ENCODE assay signal across 10 cellular contexts in the genomic region with DNA sequence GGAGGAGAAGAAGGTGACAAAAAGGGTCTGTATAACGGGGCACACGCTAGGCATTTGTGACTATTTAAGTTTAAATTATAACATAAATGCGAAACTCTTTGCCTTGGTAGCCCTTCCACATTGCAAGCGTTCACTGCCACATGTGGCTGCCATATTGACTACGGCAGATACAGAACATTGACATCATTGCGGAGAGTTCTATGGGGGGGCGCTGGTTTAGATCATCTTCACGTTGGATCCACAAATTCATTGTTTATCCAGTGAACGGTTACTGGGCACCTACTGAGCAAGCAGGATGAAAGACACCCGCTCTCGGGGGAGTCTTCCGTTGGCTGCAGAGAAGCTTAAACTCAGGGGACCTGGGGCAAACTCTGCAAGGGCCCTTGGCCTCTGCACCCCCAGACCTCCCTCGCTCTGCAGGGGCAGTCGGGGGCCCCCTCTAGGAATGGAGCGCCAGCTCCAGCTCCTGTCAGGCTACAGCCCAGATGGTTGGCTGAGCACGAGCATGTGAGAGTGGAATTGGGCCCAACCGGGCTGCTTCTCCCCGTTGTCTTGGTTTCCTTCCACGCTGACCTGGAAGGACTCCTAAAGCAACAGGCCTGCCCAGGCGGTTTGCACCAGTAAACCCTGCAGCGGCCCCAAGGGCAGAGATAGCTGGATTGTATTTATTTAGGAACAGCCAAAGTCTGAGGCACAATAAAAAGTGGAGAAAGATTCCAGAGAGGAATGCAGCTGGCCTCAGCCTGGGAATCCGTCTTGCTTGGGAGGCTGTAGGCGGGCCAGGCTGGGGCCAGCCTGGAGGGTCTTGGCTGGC.
DNase-seq lines count a peak whose midpoint lies in the region; ATAC-seq and TF ChIP-seq lines count a peak whose summit lies in the region.
"Had no signal": no experiment of that assay in that cellular context is flagged by ENCODE, and none has a peak within 500 bp of the region (broad histone marks: within the 10 kb centered on the region; RNA-seq: fewer than 3 reads in every experiment).

No MANE protein-coding gene starts in this region.

- intact Hi-C loops in thyroid gland (cut with DNase I), result no loop called here
- intact Hi-C loops in activated T-helper 2 cell treated with anti-CD3 and anti-CD28 coated beads, Interferon-gamma antibody, Interleukin-2, Interleukin-4, amounts not matched to agents 10 μg/mL and 5 μg/mL and 100 μg/mL, durations not matched to agents 14 hours and 24 hours and 36 hours (cut with micrococcal nuclease), result no loop called here

- peak; percentile 89 for DNase-seq in HuH-7 (ENCODE audit: low spot score)
- DNase-seq in coronary artery (ENCODE audit: low spot score), result peak; percentile 94
- DNase-seq in medulla oblongata (ENCODE audit: extremely low spot score), result peak; percentile 73
- peak; percentile 90 to 95 for DNase-seq in thyroid gland
- no peak for DNase-seq in activated T-helper 2 cell treated with anti-CD3 and anti-CD28 coated beads, Interferon-gamma antibody, Interleukin-2, Interleukin-4, amounts not matched to agents 10 μg/mL and 5 μg/mL and 100 μg/mL, durations not matched to agents 14 hours and 24 hours and 36 hours (ENCODE audit: low spot score)
- DNase-seq in CD1c-positive myeloid dendritic cell (ENCODE audit: extremely low spot score), result no peak
- no peak for DNase-seq in NCI-H2107 treated with DMSO at 0.1 percent for 48 hours (lab: John Stamatoyannopoulos, UW; ENCODE audit: unreplicated experiment)
- DNase-seq: NCI-H146 had no signal

- TF ChIP-seq POLR2A in thyroid gland (IDR thresholded peaks at IDR 0.05), result peak in 1 of 2 donors; percentile 39

- no peak for TF ChIP-seq CTCF in coronary artery (IDR thresholded peaks at IDR 0.05)
- no peak for TF ChIP-seq CTCF in thyroid gland (IDR thresholded peaks at IDR 0.05)

- no peaks in the 10 kb centered on the region for H3K4me1 Mint-ChIP-seq in activated T-helper 2 cell treated with anti-CD3 and anti-CD28 coated beads, Interferon-gamma antibody, Interleukin-2, Interleukin-4, amounts not matched to agents 10 μg/mL and 5 μg/mL and 100 μg/mL, durations not matched to agents 14 hours and 24 hours and 36 hours (ENCODE audit: low read depth)

- H3K27me3 Mint-ChIP-seq in activated T-helper 2 cell treated with anti-CD3 and anti-CD28 coated beads, Interferon-gamma antibody, Interleukin-2, Interleukin-4, amounts not matched to agents 10 μg/mL and 5 μg/mL and 100 μg/mL, durations not matched to agents 14 hours and 24 hours and 36 hours (ENCODE audit: low read depth), result no peaks in the 10 kb centered on the region
- H3K27me3 Mint-ChIP-seq: dendritic cell treated with granulocyte-macrophage colony-stimulating factor and Interleukin-4, amounts not matched to agents 40 ng/mL and 50 ng/mL, for 4 days had no signal

- H3K4me3 ChIP-seq in coronary artery (no peak overlapping the region), thyroid gland (replicated peaks in 1 of 3) (no peak overlapping the region)

- WGBS in thyroid gland, 2 donors, result 55 to 60% methylated on average over 16 to 21 of the region's 23 CpGs

- no peaks in the 10 kb centered on the region for H3K9me3 ChIP-seq in thyroid gland

- ATAC-seq in GM18861 (IDR thresholded peaks at IDR 0.05; ENCODE audit: unreplicated experiment), result no peak

- H3K27ac Mint-ChIP-seq in activated T-helper 2 cell treated with anti-CD3 and anti-CD28 coated beads, Interferon-gamma antibody, Interleukin-2, Interleukin-4, amounts not matched to agents 10 μg/mL and 5 μg/mL and 100 μg/mL, durations not matched to agents 14 hours and 24 hours and 36 hours, result no peak overlapping the region

- no peaks in the 10 kb centered on the region for H3K27me3 ChIP-seq in thyroid gland

- no peaks in the 10 kb centered on the region for H3K9me3 Mint-ChIP-seq in activated T-helper 2 cell treated with anti-CD3 and anti-CD28 coated beads, Interferon-gamma antibody, Interleukin-2, Interleukin-4, amounts not matched to agents 10 μg/mL and 5 μg/mL and 100 μg/mL, durations not matched to agents 14 hours and 24 hours and 36 hours
- H3K9me3 Mint-ChIP-seq: dendritic cell treated with granulocyte-macrophage colony-stimulating factor and Interleukin-4, amounts not matched to agents 40 ng/mL and 50 ng/mL, for 4 days had no signal

- H3K4me1 ChIP-seq in thyroid gland, result peaks cover 33 to 39% of the 10 kb centered on the region in 2 donors

- no peak overlapping the region for H3K4me3 Mint-ChIP-seq in activated T-helper 2 cell treated with anti-CD3 and anti-CD28 coated beads, Interferon-gamma antibody, Interleukin-2, Interleukin-4, amounts not matched to agents 10 μg/mL and 5 μg/mL and 100 μg/mL, durations not matched to agents 14 hours and 24 hours and 36 hours (ENCODE audit: low read depth)
- H3K4me3 Mint-ChIP-seq: dendritic cell treated with granulocyte-macrophage colony-stimulating factor and Interleukin-4, amounts not matched to agents 40 ng/mL and 50 ng/mL, for 4 days had no signal

- H3K36me3 ChIP-seq in thyroid gland, result no peaks in the 10 kb centered on the region

- H3K27ac ChIP-seq in coronary artery (peak overlapping the region; percentile 11 to 55), thyroid gland (peak overlapping the region; percentile 81 to 88 (median 83))

- H3K36me3 Mint-ChIP-seq in activated T-helper 2 cell treated with anti-CD3 and anti-CD28 coated beads, Interferon-gamma antibody, Interleukin-2, Interleukin-4, amounts not matched to agents 10 μg/mL and 5 μg/mL and 100 μg/mL, durations not matched to agents 14 hours and 24 hours and 36 hours (ENCODE audit: low read depth), result no peaks in the 10 kb centered on the region

Comparison
In these comparisons a context has a peak if more than half of its experiments do, and no peak if none do; other contexts are left out.
1. DNase-seq: peak in HuH-7 (single experiment), coronary artery (single experiment), medulla oblongata (single experiment) and thyroid gland (2 of 2); none in activated T-helper 2 cell treated with anti-CD3 and anti-CD28 coated beads, Interferon-gamma antibody, Interleukin-2, Interleukin-4, amounts not matched to agents 10 μg/mL and 5 μg/mL and 100 μg/mL, durations not matched to agents 14 hours and 24 hours and 36 hours (single experiment), CD1c-positive myeloid dendritic cell (single experiment) and NCI-H2107 treated with DMSO at 0.1 percent for 48 hours (single experiment).